8 cellular contexts compared by ENCODE assay signal in the genomic region with DNA sequence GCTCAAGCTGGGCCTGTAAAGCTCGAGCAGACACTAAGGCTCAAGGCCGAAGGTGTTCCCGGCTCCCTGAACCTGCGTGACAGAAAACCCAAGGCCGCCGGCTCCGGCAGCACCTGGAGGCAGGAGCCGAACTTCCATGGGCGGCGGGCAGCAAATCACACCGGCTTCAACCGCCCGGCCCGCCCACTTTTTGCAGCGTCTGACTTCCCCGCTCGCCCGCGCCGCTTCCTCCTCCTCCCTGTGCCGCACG.
DNase-seq lines count a peak whose midpoint lies in the region; ATAC-seq lines count a peak whose summit lies in the region.

No MANE protein-coding gene starts in this region.

- DNase-seq in NCI-H2171 treated with DMSO at 0.1 percent for 48 hours (lab: John Stamatoyannopoulos, UW) (peak; percentile 68), kidney glomerular epithelial cell (lab: John Stamatoyannopoulos, UW) (peak; percentile 50), cerebellar nuclear complex (lab: John Stamatoyannopoulos, UW) (no peak)
- peak; percentile 88 for DNase-seq in central memory CD4-positive, alpha-beta T cell
- peak; percentile 56 to 66 for DNase-seq in stimulated activated CD4-positive, alpha-beta T cell treated with anti-CD3 and anti-CD28 coated beads, Interleukin-1b, Interleukin-23, amount 100 ng/mL, for 1 hour (ENCODE audit: low read depth in 2 of 2)

- ATAC-seq in GM18519 (IDR thresholded peaks at IDR 0.05; ENCODE audit: low FRiP score, unreplicated experiment) (peak; percentile 25), HG03095 (IDR thresholded peaks at IDR 0.05; ENCODE audit: unreplicated experiment) (peak; percentile 53)
- peak; percentile 62 to 71 for ATAC-seq in activated CD4-positive, CD25-positive, alpha-beta regulatory T cell treated with anti-CD3 and anti-CD28 coated beads, Interleukin-2, amount 50 U/mL, for 24 hours

Comparison
In these comparisons a context has a peak if more than half of its experiments do, and no peak if none do; other contexts are left out.
1. DNase-seq: peak in NCI-H2171 treated with DMSO at 0.1 percent for 48 hours (single experiment), central memory CD4-positive, alpha-beta T cell (single experiment), kidney glomerular epithelial cell (single experiment) and stimulated activated CD4-positive, alpha-beta T cell treated with anti-CD3 and anti-CD28 coated beads, Interleukin-1b, Interleukin-23, amount 100 ng/mL, for 1 hour (2 of 2); none in cerebellar nuclear complex (0 of 2).
2. Peak in every context shown above with its lines, with median percentiles within 50 percentile points of each other: ATAC-seq.